Comparison of ENCODE assay signal across 1 cellular context in the genomic region with DNA sequence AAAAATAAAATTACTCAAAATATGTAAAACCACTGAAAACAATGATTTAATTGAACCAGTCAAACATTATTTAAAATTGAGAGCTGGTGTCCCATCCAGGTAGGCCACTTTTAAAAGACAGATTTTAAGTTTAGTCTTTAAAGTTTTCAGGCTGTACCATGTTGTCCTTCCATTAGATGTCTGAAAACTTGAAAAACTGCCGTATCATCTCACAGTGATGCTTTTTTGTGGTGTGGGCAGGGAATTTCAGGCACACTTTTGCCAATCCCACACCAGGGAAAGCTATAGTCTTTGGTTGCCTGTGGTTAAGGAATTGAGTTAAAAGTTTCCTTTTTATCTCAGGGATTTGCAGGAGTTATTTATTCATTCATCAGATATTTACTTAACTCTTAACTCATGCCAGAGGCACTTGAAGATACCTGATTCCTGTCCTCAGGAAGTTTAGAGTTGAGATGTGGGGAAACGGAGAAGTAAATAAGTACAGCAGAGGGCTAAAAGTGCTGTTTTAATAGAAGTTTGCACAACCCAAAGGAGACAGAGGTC.
TF ChIP-seq lines count a peak whose summit lies in the region.

No MANE protein-coding gene starts in this region.

TF ChIP-seq in A549, 52 proteins besides CTCF, POLR2A, EP300 and RAD21:
- no peak for TF ChIP-seq ZSCAN20 (CRISPR knock-in tag; IDR thresholded peaks at IDR 0.05)
